Comparison of ENCODE assay signal across 34 cellular contexts in genomic region chr6:147675281-147675680, GRCh38.
A peak's percentile ranks its signal among the peaks of the same experiment; 100 is the strongest.
DNase-seq lines count a peak whose midpoint lies in the region; ATAC-seq, FAIRE-seq and TF ChIP-seq lines count a peak whose summit lies in the region.
"Had no signal": no experiment of that assay in that cellular context is flagged by ENCODE, and none has a peak within 500 bp of the region (broad histone marks: within the 10 kb centered on the region; RNA-seq: fewer than 3 reads in every experiment).

No MANE protein-coding gene starts in this region.

- H3K36me3 Mint-ChIP-seq in CD4-positive, alpha-beta T cell (ENCODE audit: low read depth): no peaks in the 10 kb centered on the region
- H3K36me3 Mint-ChIP-seq: activated naive CD8-positive, alpha-beta T cell; naive thymus-derived CD8-positive, alpha-beta T cell had no signal

- H3K4me1 ChIP-seq in HepG2 (ENCODE audit: insufficient read depth, low read length): no peaks in the 10 kb centered on the region
- H3K4me1 ChIP-seq in right lobe of liver: no peaks in the 10 kb centered on the region
- H3K4me1 ChIP-seq in RWPE2 (ENCODE audit: insufficient read depth, poor library complexity, severe bottlenecking): no peaks in the 10 kb centered on the region
- H3K4me1 ChIP-seq in stomach: no peaks in the 10 kb centered on the region
- H3K4me1 ChIP-seq in BE2C: no peaks in the 10 kb centered on the region
- H3K4me1 ChIP-seq: A549; BLaER1 treated with 17β-estradiol and CSF1 and Interleukin-3, amounts not matched to agents 10 nM and 100 nM; Caco-2; esophagus squamous epithelium had no signal

- in situ Hi-C loops in HepG2 (cut with HindIII; ENCODE audit: extremely low pct_ligation_motif_present, low pct_unique_long_range_greater_than_20kb): no loop called here

- intact Hi-C loops in HepG2 (cut with micrococcal nuclease; ENCODE audit: unreplicated experiment) (no loop called here), right lobe of liver (cut with DNase I) (no loop called here), stomach (cut with DNase I; ENCODE audit: low total_unique reads) (no loop called here)
- intact Hi-C loops in CD4-positive, alpha-beta T cell (cut with DNase I, micrococcal nuclease): no loop called here

- no peak for TF ChIP-seq POLR2A in HepG2 (IDR thresholded peaks at IDR 0.05; ENCODE audit: insufficient read depth in 1 of 2, low read depth in 2 of 2, low read length in 2 of 2)
- no peak for TF ChIP-seq POLR2A in right lobe of liver (IDR thresholded peaks at IDR 0.05)
- TF ChIP-seq POLR2A in stomach (IDR thresholded peaks at IDR 0.05): no peak

- H3K9me3 ChIP-seq in HepG2 (ENCODE audit: low read length) (no peaks in the 10 kb centered on the region), right lobe of liver (no peaks in the 10 kb centered on the region), RWPE2 (ENCODE audit: severe bottlenecking) (no peaks in the 10 kb centered on the region), stomach (peaks cover 0 to 8% (median 3%) of the 10 kb centered on the region in 4 donors), BE2C (no peaks in the 10 kb centered on the region)
- no peaks in the 10 kb centered on the region for H3K9me3 ChIP-seq in CD4-positive, alpha-beta T cell (ENCODE audit: control insufficient read depth, low read length)
- H3K9me3 ChIP-seq: A549, Caco-2 had no signal

- DNase-seq in HepG2 (ENCODE audit: low spot score) (no peak), right lobe of liver (no peak), RWPE2 (ENCODE audit: low spot score) (no peak), fibroblast of mammary gland (ENCODE audit: low read depth) (peak; percentile 60), stomach (no peak), BE2C (no peak), urothelium cell line (ENCODE audit: low spot score) (no peak)
- DNase-seq in CD4-positive, alpha-beta T cell: no peak
- DNase-seq: activated CD4-positive, alpha-beta T cell treated with anti-CD3 and anti-CD28 coated beads for 48 hours; activated CD8-positive, alpha-beta memory T cell treated with anti-CD3 and anti-CD28 coated beads for 24 hours; activated effector memory CD4-positive, alpha-beta T cell treated with Interleukin-2 at 50 U/mL for 16 hours; aorta; Caco-2; DMS79 treated with DMSO at 0.1 percent for 48 hours; endodermal cell; esophagus squamous epithelium; glutamatergic neuron; Karpas-422; kidney; midbrain; naive thymus-derived CD8-positive, alpha-beta T cell; NCI-H1417 treated with DMSO at 0.1 percent for 48 hours; NCI-H774 had no signal

- no peak overlapping the region for H2AFZ ChIP-seq in HepG2 (ENCODE audit: low read length)

- H3K27me3 ChIP-seq in HepG2 (ENCODE audit: control insufficient read depth in 1 of 2, insufficient read depth in 2 of 2, low read length in 2 of 2) (no peaks in the 10 kb centered on the region), right lobe of liver (no peaks in the 10 kb centered on the region), RWPE2 (ENCODE audit: insufficient read depth, poor library complexity, severe bottlenecking) (no peaks in the 10 kb centered on the region), stomach (no peaks in the 10 kb centered on the region), BE2C (no peaks in the 10 kb centered on the region; the same call in 1 of the 2 replicates)
- no peaks in the 10 kb centered on the region for H3K27me3 ChIP-seq in CD4-positive, alpha-beta T cell (ENCODE audit: control insufficient read depth, insufficient read depth, low read length)
- H3K27me3 ChIP-seq: BLaER1 treated with 17β-estradiol and CSF1 and Interleukin-3, amounts not matched to agents 10 nM and 100 nM; esophagus squamous epithelium had no signal

- H3K27ac ChIP-seq in HepG2 (ENCODE audit: extremely low read length, insufficient read depth, low read length) (no peak overlapping the region), right lobe of liver (no peak overlapping the region), RWPE2 (ENCODE audit: poor library complexity, severe bottlenecking) (no peak overlapping the region), stomach (no peak overlapping the region)
- H3K27ac ChIP-seq in CD4-positive, alpha-beta T cell (ENCODE audit: low read depth, low read length): no peak overlapping the region
- H3K27ac ChIP-seq: A549; BLaER1 treated with 17β-estradiol and CSF1 and Interleukin-3, amounts not matched to agents 10 nM and 100 nM; esophagus squamous epithelium; skin epidermis; VCaP had no signal

- TF ChIP-seq EP300 in HepG2 (IDR thresholded peaks at IDR 0.05; ENCODE audit: low read depth in 2 of 2, low read length in 2 of 2) (no peak), HepG2 (CRISPR knock-in tag; IDR thresholded peaks at IDR 0.05; ENCODE audit: borderline replicate concordance) (no peak), stomach (IDR thresholded peaks at IDR 0.05) (no peak)

- WGBS in HepG2 (ENCODE audit: low lambda C conversion rate): 53% methylated on average over 6 of the region's 6 CpGs
- WGBS in right lobe of liver (ENCODE audit: insufficient coverage, low coverage, low lambda C conversion rate, missing lambda C conversion rate): 72% methylated on average over 6 of the region's 6 CpGs
- WGBS in stomach, 5 donors: 81 to 91% (median 90%) methylated on average over 6 of the region's 6 CpGs

- CTCF ChIA-PET in HepG2 (lab: Yijun Ruan, JAX; ENCODE audit: low intra/inter-chr PET ratio, low total read pairs): no interaction called here
- CTCF ChIA-PET in CD4-positive, alpha-beta T cell (lab: Charles Lee): no interaction called here

- H3K27me3 Mint-ChIP-seq in CD4-positive, alpha-beta T cell: no peaks in the 10 kb centered on the region
- H3K27me3 Mint-ChIP-seq: activated naive CD8-positive, alpha-beta T cell; central memory CD8-positive, alpha-beta T cell; dendritic cell treated with granulocyte-macrophage colony-stimulating factor and Interleukin-4, amounts not matched to agents 40 ng/mL and 50 ng/mL, for 4 days; stimulated activated naive CD8-positive, alpha-beta T cell treated with anti-CD3 and anti-CD28 coated beads, Interleukin-15, Interleukin-2, amounts not matched to agents 100 ng/mL and 50 ng/mL, for 24 hours had no signal

- H3K4me1 Mint-ChIP-seq in CD4-positive, alpha-beta T cell (ENCODE audit: low read depth): no peaks in the 10 kb centered on the region
- H3K4me1 Mint-ChIP-seq: central memory CD8-positive, alpha-beta T cell; naive thymus-derived CD8-positive, alpha-beta T cell had no signal

- no peak overlapping the region for H3K27ac Mint-ChIP-seq in CD4-positive, alpha-beta T cell
- H3K27ac Mint-ChIP-seq: activated naive CD8-positive, alpha-beta T cell; dendritic cell treated with granulocyte-macrophage colony-stimulating factor and Interleukin-4, amounts not matched to agents 40 ng/mL and 50 ng/mL, for 4 days; endodermal cell; naive thymus-derived CD8-positive, alpha-beta T cell; stimulated activated naive CD8-positive, alpha-beta T cell treated with anti-CD3 and anti-CD28 coated beads, Interleukin-15, Interleukin-2, amounts not matched to agents 100 ng/mL and 50 ng/mL, for 24 hours; T-helper 2 cell treated with Interferon-gamma antibody and Interleukin-4, amounts not matched to agents 5 μg/mL and 100 μg/mL, for 36 hours had no signal

- TF ChIP-seq CTCF in HepG2 (CRISPR knock-in tag; IDR thresholded peaks at IDR 0.05) (no peak), right lobe of liver (IDR thresholded peaks at IDR 0.05) (no peak), RWPE2 (IDR thresholded peaks at IDR 0.05; ENCODE audit: poor library complexity, severe bottlenecking) (no peak), fibroblast of mammary gland (conservative IDR thresholded peaks at IDR 0.05; ENCODE audit: control insufficient read depth, insufficient read depth, low read depth, low read length) (no peak), stomach (IDR thresholded peaks at IDR 0.05) (no peak), BE2C (IDR thresholded peaks at IDR 0.05; ENCODE audit: low read depth, low read length) (no peak)
- no peak for TF ChIP-seq CTCF in CD4-positive, alpha-beta T cell (IDR thresholded peaks at IDR 0.05)

- no peak overlapping the region for H3K4me3 Mint-ChIP-seq in CD4-positive, alpha-beta T cell
- H3K4me3 Mint-ChIP-seq: activated naive CD8-positive, alpha-beta T cell; central memory CD8-positive, alpha-beta T cell; dendritic cell treated with granulocyte-macrophage colony-stimulating factor and Interleukin-4, amounts not matched to agents 40 ng/mL and 50 ng/mL, for 4 days; endodermal cell; naive thymus-derived CD8-positive, alpha-beta T cell; stimulated activated naive CD8-positive, alpha-beta T cell treated with anti-CD3 and anti-CD28 coated beads, Interleukin-15, Interleukin-2, amounts not matched to agents 100 ng/mL and 50 ng/mL, for 24 hours; T-helper 2 cell treated with Interferon-gamma antibody and Interleukin-4, amounts not matched to agents 5 μg/mL and 100 μg/mL, for 36 hours had no signal

- H3K36me3 ChIP-seq in HepG2 (replicated peaks in 1 of 2; ENCODE audit: control insufficient read depth in 1 of 2, insufficient read depth in 2 of 2, low read length in 2 of 2) (no peaks in the 10 kb centered on the region), right lobe of liver (no peaks in the 10 kb centered on the region), RWPE2 (ENCODE audit: low read depth) (no peaks in the 10 kb centered on the region), stomach (no peaks in the 10 kb centered on the region), BE2C (no peaks in the 10 kb centered on the region)
- H3K36me3 ChIP-seq: BLaER1 treated with 17β-estradiol and CSF1 and Interleukin-3, amounts not matched to agents 10 nM and 100 nM; esophagus squamous epithelium had no signal

- no peak overlapping the region for H3K4me2 ChIP-seq in HepG2 (ENCODE audit: low read depth, low read length)
- H3K4me2 ChIP-seq: A549; BLaER1 treated with 17β-estradiol and CSF1 and Interleukin-3, amounts not matched to agents 10 nM and 100 nM had no signal

- H3K9me3 Mint-ChIP-seq in CD4-positive, alpha-beta T cell: peaks cover 5% of the 10 kb centered on the region
- H3K9me3 Mint-ChIP-seq: T-helper 2 cell treated with Interferon-gamma antibody and Interleukin-4, amounts not matched to agents 5 μg/mL and 100 μg/mL, for 36 hours had no signal

- H4K20me1 ChIP-seq in HepG2 (ENCODE audit: insufficient read depth, low read length): no peaks in the 10 kb centered on the region
- H4K20me1 ChIP-seq: BLaER1 treated with 17β-estradiol and CSF1 and Interleukin-3, amounts not matched to agents 10 nM and 100 nM had no signal

- POLR2A ChIA-PET in HepG2 (lab: Yijun Ruan, JAX): no interaction called here
- POLR2A ChIA-PET in CD4-positive, alpha-beta T cell (lab: Charles Lee): no interaction called here

- ATAC-seq in HepG2: no peak
- ATAC-seq in right lobe of liver: no peak
- ATAC-seq in RWPE2 (ENCODE audit: low read depth): peak; percentile 51; the same call in 2 of the 3 replicates
- no peak for ATAC-seq in CD4-positive, alpha-beta T cell (ENCODE audit: poor library complexity)
- ATAC-seq: A549; naive thymus-derived CD8-positive, alpha-beta T cell had no signal

- no peaks in the 10 kb centered on the region for H3K79me2 ChIP-seq in HepG2 (ENCODE audit: insufficient read depth, low read length)

- no peak for TF ChIP-seq RAD21 in HepG2 (CRISPR knock-in tag; IDR thresholded peaks at IDR 0.05)

- FAIRE-seq in HepG2 (lab: Jason Lieb, UNC) (no peak), urothelium cell line (lab: Jason Lieb, UNC) (no peak)
- FAIRE-seq: A549, GM12891, H1, kidney had no signal

- BruUV-seq in HepG2 (replicated peaks; lab: Mats Ljungman, UMichigan): no TSS peak

- no peak overlapping the region for H3K4me3 ChIP-seq in HepG2 (replicated peaks in 1 of 3; ENCODE audit: insufficient read depth in 1 of 3, low read depth in 2 of 3, low read length in 3 of 3)
- no peak overlapping the region for H3K4me3 ChIP-seq in right lobe of liver
- H3K4me3 ChIP-seq in RWPE2 (ENCODE audit: severe bottlenecking): no peak overlapping the region
- H3K4me3 ChIP-seq in fibroblast of mammary gland (ENCODE audit: control insufficient read depth, low read depth, low read length): no peak overlapping the region
- H3K4me3 ChIP-seq in stomach: no peak overlapping the region
- no peak overlapping the region for H3K4me3 ChIP-seq in BE2C (ENCODE audit: low read depth, low read length)
- H3K4me3 ChIP-seq: A549; BLaER1 treated with 17β-estradiol and CSF1 and Interleukin-3, amounts not matched to agents 10 nM and 100 nM; esophagus squamous epithelium; skin epidermis had no signal

- no peak overlapping the region for H3K9ac ChIP-seq in HepG2 (ENCODE audit: insufficient read depth, low read depth, low read length)
- H3K9ac ChIP-seq: BLaER1 treated with 17β-estradiol and CSF1 and Interleukin-3, amounts not matched to agents 10 nM and 100 nM had no signal
